Comparison of ENCODE assay signal across 21 cellular contexts in genomic region chr2:1850031-1850430, GRCh38.
A peak's percentile ranks its signal among the peaks of the same experiment; 100 is the strongest.
DNase-seq lines count a peak whose midpoint lies in the region; ATAC-seq, FAIRE-seq and TF ChIP-seq lines count a peak whose summit lies in the region.
"Had no signal": no experiment of that assay in that cellular context is flagged by ENCODE, and none has a peak within 500 bp of the region (broad histone marks: within the 10 kb centered on the region; RNA-seq: fewer than 3 reads in every experiment).

No MANE protein-coding gene starts in this region.

- no peak overlapping the region for H4K91ac ChIP-seq in H1 (replicated peaks; ENCODE audit: insufficient read length, low read length)

- H3K36me3 ChIP-seq in BLaER1 (no peaks in the 10 kb centered on the region), H1 (ENCODE audit: control insufficient read depth in 2 of 4, insufficient read depth in 4 of 4, low read length in 3 of 4) (no peaks in the 10 kb centered on the region)

- no peak overlapping the region for H3K4me3 ChIP-seq in BLaER1
- H3K4me3 ChIP-seq in H1 (ENCODE audit: extremely low read depth in 1 of 4, insufficient read depth in 2 of 4, low read depth in 3 of 4, low read length in 4 of 4) = no peak overlapping the region
- H3K4me3 ChIP-seq: GM12878 had no signal

- H2AK5ac ChIP-seq in H1 (ENCODE audit: low read depth, low read length) = no peak overlapping the region

- no peak overlapping the region for H3K4ac ChIP-seq in H1 (replicated peaks; ENCODE audit: insufficient read length, low read depth, low read length)

- no peak overlapping the region for H2BK12ac ChIP-seq in H1 (ENCODE audit: low read depth, low read length)

- no peak overlapping the region for H3K18ac ChIP-seq in H1 (ENCODE audit: extremely low read depth, low read length)

- H3K23me2 ChIP-seq in H1 (ENCODE audit: low read depth, low read length) = peaks cover 3% of the 10 kb centered on the region; the same call in 1 of the 2 replicates

- H3K4me1 ChIP-seq in BLaER1 = peaks cover 44% of the 10 kb centered on the region
- peaks cover 0 to 10% (median 3%) of the 10 kb centered on the region in 4 experiments; a peak in 4 of 7 replicates for H3K4me1 ChIP-seq in H1 (replicated peaks in 1 of 4; ENCODE audit: control insufficient read depth in 3 of 4, insufficient read depth in 4 of 4, low read length in 3 of 4)
- H3K4me1 ChIP-seq: Caco-2 had no signal

- H2BK120ac ChIP-seq in H1 (replicated peaks; ENCODE audit: low read depth, low read length) = no peak overlapping the region

- H3K23ac ChIP-seq in H1 (ENCODE audit: insufficient read length) = no peak overlapping the region

- no peak for TF ChIP-seq RAD21 in H1 (IDR thresholded peaks at IDR 0.05 in 1 of 2, conservative IDR thresholded peaks at IDR 0.05 in 1 of 2; ENCODE audit: low read depth in 2 of 2, low read length in 2 of 2)

- WGBS in H1 (ENCODE audit: extremely low coverage in 1 of 2, insufficient coverage in 1 of 2, insufficient read length in 1 of 2, insufficient replicate concordance in 2 of 2, low coverage in 1 of 2, low lambda C conversion rate in 2 of 2, missing lambda C conversion rate in 1 of 2), 2 experiments = 92% methylated on average over 3 of the region's 4 CpGs; no CpG with 5 or more reads in 1 of the 2 experiments

- H4K8ac ChIP-seq in H1 (ENCODE audit: extremely low read depth, insufficient read depth, low read length) = no peak overlapping the region

- H3K79me1 ChIP-seq in H1 (ENCODE audit: low read depth, low read length) = no peaks in the 10 kb centered on the region

- H3K14ac ChIP-seq in H1 (ENCODE audit: insufficient read length) = no peak overlapping the region

- no peak for TF ChIP-seq EP300 in H1 (IDR thresholded peaks at IDR 0.05; ENCODE audit: borderline replicate concordance in 1 of 2, low read depth in 2 of 2, low read length in 2 of 2)

- CTCF ChIA-PET in H1 (lab: Charles Lee; ENCODE audit: partially characterized antibody) = interaction anchor here (1.2 to 1.3 kb wide), 4 partner anchors 10 to 187 kb away, joined by 3 to 7 read pairs (median 4); no protein-coding TSS in a partner anchor

- TF ChIP-seq POLR2A in H1 (IDR thresholded peaks at IDR 0.05; ENCODE audit: control extremely low read depth in 1 of 2, low read depth in 2 of 2, low read length in 2 of 2) = no peak

- H4K20me1 ChIP-seq in BLaER1 (no peaks in the 10 kb centered on the region), H1 (replicated peaks in 1 of 2; ENCODE audit: control insufficient read depth in 1 of 2, insufficient read depth in 2 of 2, low read length in 2 of 2) (no peaks in the 10 kb centered on the region)

- H2BK5ac ChIP-seq in H1 (ENCODE audit: low read depth, low read length) = no peak overlapping the region

- H3K27me3 ChIP-seq in BLaER1 (peaks cover 6% of the 10 kb centered on the region; the same call in 1 of the 2 replicates), H1 (replicated peaks in 1 of 4; ENCODE audit: control insufficient read depth in 3 of 4, extremely low read depth in 1 of 4, insufficient read depth in 3 of 4, low read length in 3 of 4) (no peaks in the 10 kb centered on the region)

- no peaks in the 10 kb centered on the region for H3K79me2 ChIP-seq in H1 (ENCODE audit: control insufficient read depth in 1 of 2, insufficient read depth in 2 of 2, low read length in 2 of 2)

- POLR2A ChIA-PET in H1 (lab: Charles Lee; ENCODE audit: partially characterized antibody) = interaction anchor here (1.3 kb wide), 1 partner anchor 10 kb away, joined by 3 read pairs; no protein-coding TSS in a partner anchor

- no peak for ATAC-seq in sciatic nerve
- ATAC-seq: CD8-positive, alpha-beta T cell; GM12878 had no signal

- H3K27ac ChIP-seq in BLaER1 (no peak overlapping the region), H1 (ENCODE audit: low read depth, low read length) (no peak overlapping the region)
- H3K27ac ChIP-seq: C4-2B had no signal

- H2BK20ac ChIP-seq in H1 (ENCODE audit: low read length) = no peak overlapping the region

- no peak overlapping the region for H2AFZ ChIP-seq in H1 (ENCODE audit: low read length)

- no peak for TF ChIP-seq CTCF in H1 (IDR thresholded peaks at IDR 0.05; ENCODE audit: control extremely low read depth in 1 of 3, insufficient read depth in 1 of 3, low read depth in 1 of 3, low read length in 3 of 3)

- H4K5ac ChIP-seq in H1 (ENCODE audit: insufficient read length, low read depth, low read length) = no peak overlapping the region

- H3K4me2 ChIP-seq in BLaER1 (peak overlapping the region; percentile 65), H1 (ENCODE audit: insufficient read depth in 1 of 2, low read depth in 2 of 2, low read length in 2 of 2) (no peak overlapping the region)

- H3K9ac ChIP-seq in BLaER1 = no peak overlapping the region
- H3K9ac ChIP-seq in H1 (replicated peaks in 1 of 4; ENCODE audit: extremely low read depth in 1 of 4, low read depth in 3 of 4, low read length in 3 of 4) = no peak overlapping the region

- no peak for DNase-seq in H1 (ENCODE audit: low read depth in 1 of 2, low spot score in 2 of 2)
- no peak for DNase-seq in GM03348 (ENCODE audit: low spot score)
- no peak for DNase-seq in NCI-H748 treated with DMSO at 0.1 percent for 48 hours (lab: John Stamatoyannopoulos, UW)
- no peak for DNase-seq in sciatic nerve (ENCODE audit: low spot score)
- DNase-seq: 8988T; AML-193; Caco-2; Calu3; CD4-positive, alpha-beta T cell; CD8-positive, alpha-beta T cell; DMS79 treated with DMSO at 0.1 percent for 48 hours; GF-D8 had no signal

- no peak overlapping the region for H2BK15ac ChIP-seq in H1 (ENCODE audit: low read length)

- no peak overlapping the region for H3K56ac ChIP-seq in H1 (replicated peaks; ENCODE audit: insufficient read length, low read depth, low read length)

- H3K9me3 ChIP-seq in BLaER1 (no peaks in the 10 kb centered on the region), H1 (ENCODE audit: insufficient read depth in 2 of 2, low read depth in 1 of 2, low read length in 1 of 2) (no peaks in the 10 kb centered on the region)
- H3K9me3 ChIP-seq: Caco-2 had no signal

- intact Hi-C loops in sciatic nerve (cut with DNase I) = no loop called here

- no peak for FAIRE-seq in H1 (lab: Jason Lieb, UNC)
- FAIRE-seq: A204.1, D721Med, G401.6, GM12878, GM12892, GM18507, GM19239 had no signal

TF ChIP-seq in H1, 55 proteins besides CTCF, POLR2A, EP300 and RAD21:
- 0 out of 2 replicates have a peak, but pooled peaks have one; percentile 23 for TF ChIP-seq EGR1 (IDR thresholded peaks at IDR 0.05; ENCODE audit: borderline replicate concordance, low read depth, low read length)
- TF ChIP-seq KDM5A (IDR thresholded peaks at IDR 0.05; ENCODE audit: low read length) = no peak
